In the genomic region with DNA sequence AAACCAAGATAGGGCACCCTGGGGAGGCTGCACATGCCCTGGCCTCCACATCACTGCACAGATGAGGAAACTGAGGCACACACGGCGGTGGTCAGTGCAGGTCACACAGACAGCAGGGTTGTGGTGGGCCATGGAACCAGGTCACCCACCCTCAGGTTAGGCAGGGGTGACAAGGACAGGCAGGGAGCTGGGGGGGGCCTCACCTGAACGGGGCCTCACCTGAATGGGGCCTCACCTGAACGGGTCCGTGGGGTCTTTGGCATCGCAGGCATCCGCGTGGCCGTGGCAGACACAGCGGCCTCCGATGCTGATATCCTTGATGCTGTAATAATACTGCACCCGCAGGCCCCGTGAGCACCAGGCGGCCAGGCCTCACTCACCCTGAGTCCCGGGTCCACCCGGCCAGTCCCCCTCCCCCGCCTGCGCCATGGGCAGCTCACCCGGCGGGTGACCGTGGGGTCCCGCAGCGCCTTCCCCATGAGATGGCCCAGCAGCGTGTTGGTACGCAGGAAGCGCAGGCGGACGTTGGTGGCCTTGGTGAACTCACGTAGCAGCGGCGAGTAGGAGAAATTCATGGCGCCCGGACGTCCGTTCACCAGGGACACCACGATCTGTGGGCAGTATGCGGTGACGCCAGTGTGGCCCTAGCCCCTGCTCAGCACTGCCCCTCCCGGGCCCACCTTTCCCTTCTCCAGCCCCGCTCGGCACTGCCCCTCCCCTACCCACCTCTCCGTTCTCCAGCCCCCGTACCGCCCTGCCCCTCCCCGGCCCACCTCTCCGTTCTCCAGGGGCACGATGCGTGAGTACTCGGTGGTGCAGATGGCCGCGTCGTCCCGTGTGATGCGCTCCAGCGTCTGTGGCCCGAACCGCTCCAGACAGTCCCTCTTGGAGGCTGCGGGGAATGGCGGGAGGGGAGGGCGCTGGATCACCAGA, we compare ENCODE assay signal across 12 cellular contexts. TPM values are rescaled to one million over a fixed set of nuclear protein-coding genes. Genes with fewer than 3 reads are reported as not detected.
DNase-seq lines count a peak whose midpoint lies in the region; ATAC-seq and TF ChIP-seq lines count a peak whose summit lies in the region.
"Had no signal": no experiment of that assay in that cellular context is flagged by ENCODE, and none has a peak within 500 bp of the region (broad histone marks: within the 10 kb centered on the region; RNA-seq: fewer than 3 reads in every experiment).

No MANE protein-coding gene starts in this region.

- CTCF ChIA-PET in RWPE1 (lab: Yijun Ruan, JAX), result interaction anchor here (0.6 to 4.7 kb wide), 9 partner anchors 8 to 50 kb away, joined by 3 to 35 read pairs (median 4); no protein-coding TSS in a partner anchor

- H3K27me3 ChIP-seq in muscle layer of colon (ENCODE audit: control insufficient read depth in 1 of 2, insufficient read depth in 2 of 2, low read length in 2 of 2), result no peaks in the 10 kb centered on the region
- no peaks in the 10 kb centered on the region for H3K27me3 ChIP-seq in upper lobe of right lung
- H3K27me3 ChIP-seq: brain microvascular endothelial cell had no signal

- H3K27ac Mint-ChIP-seq in glutamatergic neuron (ENCODE audit: unreplicated experiment), result no peak overlapping the region
- no peak overlapping the region for H3K27ac Mint-ChIP-seq in HFFc6
- H3K27ac Mint-ChIP-seq: memory B cell, natural killer cell had no signal

- H3K4me3 ChIP-seq in muscle layer of colon (ENCODE audit: low read depth in 1 of 2, low read length in 2 of 2), result no peak overlapping the region
- no peak overlapping the region for H3K4me3 ChIP-seq in upper lobe of right lung

- H3K27me3 Mint-ChIP-seq in glutamatergic neuron (ENCODE audit: unreplicated experiment), result peaks cover 17% of the 10 kb centered on the region
- peaks cover 4% of the 10 kb centered on the region; the same call in 1 of the 2 replicates for H3K27me3 Mint-ChIP-seq in HFFc6 (ENCODE audit: insufficient read depth)
- H3K27me3 Mint-ChIP-seq: memory B cell had no signal

- H3K4me1 ChIP-seq in muscle layer of colon (ENCODE audit: insufficient read depth, low read length), result peaks cover 38% of the 10 kb centered on the region
- H3K4me1 ChIP-seq in upper lobe of right lung, result peaks cover 33% of the 10 kb centered on the region

- POLR2A ChIA-PET in RWPE1 (lab: Yijun Ruan, JAX; ENCODE audit: low non-redundant PET), result interaction anchor here (1.3 to 4.9 kb wide), 3 partner anchors 14 to 31 kb away, joined by 3 to 41 read pairs (median 4); partner anchors contain the start of gene LAMA5

- in situ Hi-C loops in ACHN (cut with HindIII; ENCODE audit: low pct_ligation_motif_present, low pct_unique_long_range_greater_than_20kb, low sequenced_read_pairs), result no loop called here

- ATAC-seq in upper lobe of right lung, result no peak
- ATAC-seq: natural killer cell had no signal

- H3K4me3 Mint-ChIP-seq in glutamatergic neuron (ENCODE audit: unreplicated experiment) (no peak overlapping the region), HFFc6 (no peak overlapping the region)
- H3K4me3 Mint-ChIP-seq: memory B cell, natural killer cell had no signal

- H3K9ac ChIP-seq in muscle layer of colon (ENCODE audit: low read length), result no peak overlapping the region

- H3K27ac ChIP-seq in RWPE1 (peak overlapping the region; percentile 100), muscle layer of colon (ENCODE audit: low read depth, low read length) (peak overlapping the region; percentile 86), upper lobe of right lung (peak overlapping the region; percentile 11)
- H3K27ac ChIP-seq: brain microvascular endothelial cell had no signal

- H3K36me3 ChIP-seq in muscle layer of colon (ENCODE audit: insufficient read depth, low read length) (peaks cover 18% of the 10 kb centered on the region), upper lobe of right lung (peaks cover 11% of the 10 kb centered on the region)

- H3K9me3 Mint-ChIP-seq in glutamatergic neuron (ENCODE audit: unreplicated experiment) (peaks cover 16% of the 10 kb centered on the region), HFFc6 (peaks cover 11% of the 10 kb centered on the region)

- TF ChIP-seq CTCF in RWPE1 (conservative IDR thresholded peaks at IDR 0.05; ENCODE audit: low read depth), result no peak
- no peak for TF ChIP-seq CTCF in glutamatergic neuron (IDR thresholded peaks at IDR 0.05; ENCODE audit: partially characterized antibody, unreplicated experiment)
- no peak for TF ChIP-seq CTCF in upper lobe of right lung (IDR thresholded peaks at IDR 0.05)
- no peak for TF ChIP-seq CTCF in HFFc6 (IDR thresholded peaks at IDR 0.05)

- H3K4me1 Mint-ChIP-seq in glutamatergic neuron (ENCODE audit: low read depth, unreplicated experiment) (peaks cover 5% of the 10 kb centered on the region), HFFc6 (ENCODE audit: low read depth) (peaks cover 6% of the 10 kb centered on the region; the same call in 1 of the 2 replicates)
- H3K4me1 Mint-ChIP-seq: natural killer cell had no signal

- H3K9me3 ChIP-seq in muscle layer of colon (ENCODE audit: low read length) (no peaks in the 10 kb centered on the region), upper lobe of right lung (no peaks in the 10 kb centered on the region)

- DNase-seq in RWPE1 (ENCODE audit: low spot score) (no peak), glutamatergic neuron (peak; percentile 16), upper lobe of right lung (no peak), ACHN (no peak), HFFc6 (no peak), DMS153 treated with DMSO at 0.1 percent for 48 hours (lab: John Stamatoyannopoulos, UW; ENCODE audit: unreplicated experiment) (no peak)
- DNase-seq: activated CD4-positive, CD25-positive, alpha-beta regulatory T cell; brain microvascular endothelial cell; natural killer cell; NCI-H526 treated with DMSO at 0.1 percent for 48 hours had no signal

- intact Hi-C loops in upper lobe of right lung (cut with DNase I), result no loop called here

- H3K36me3 Mint-ChIP-seq in glutamatergic neuron (ENCODE audit: unreplicated experiment) (peaks cover 10% of the 10 kb centered on the region), HFFc6 (ENCODE audit: low read depth) (peaks cover 10% of the 10 kb centered on the region)
- H3K36me3 Mint-ChIP-seq: natural killer cell had no signal

RNA-seq across cellular contexts. Expression of gene LAMA5, which starts 15.4 kb away (rescaled TPM):
- total RNA-seq in glutamatergic neuron (ENCODE audit: unreplicated experiment) (724 TPM), upper lobe of right lung (279 TPM)
- 1 to 10 TPM; 1.2 to 2.4 (median 1.5) TPM for total RNA-seq in HFFc6 (2021; fragmentation: NEBNext Ultra II Directional; extraction: Animal tissue kit (Norgen Biotek cat#: 25700))

RNA-seq across cellular contexts. Expression of gene RPS21, which starts 35.2 kb away (rescaled TPM):
- total RNA-seq in glutamatergic neuron (ENCODE audit: unreplicated experiment), result 829 TPM
- 1,050 TPM for total RNA-seq in upper lobe of right lung
- total RNA-seq in HFFc6 (2021; fragmentation: NEBNext Ultra II Directional; extraction: Animal tissue kit (Norgen Biotek cat#: 25700)), result 1,000 to 10,000 TPM; 1,061 to 1,388 (median 1,229) TPM

RNA-seq across cellular contexts. Expression of gene ADRM1, which starts 48.9 kb away (rescaled TPM):
- total RNA-seq in glutamatergic neuron (ENCODE audit: unreplicated experiment) (74.8 TPM), upper lobe of right lung (73.4 TPM)
- 100 to 1,000 TPM; 126 to 133 (median 129) TPM for total RNA-seq in HFFc6 (2021; fragmentation: NEBNext Ultra II Directional; extraction: Animal tissue kit (Norgen Biotek cat#: 25700))

RNA-seq across cellular contexts. Expression of gene CABLES2, which starts 55.4 kb away (rescaled TPM):
- total RNA-seq in glutamatergic neuron (ENCODE audit: unreplicated experiment), result 25.3 TPM
- total RNA-seq in upper lobe of right lung, result 4.1 TPM
- total RNA-seq in HFFc6 (2021; fragmentation: NEBNext Ultra II Directional; extraction: Animal tissue kit (Norgen Biotek cat#: 25700)), result 1 to 10 TPM; 4.9 to 7.0 (median 6.6) TPM

Comparison
In these comparisons a context has a peak if more than half of its experiments do, and no peak if none do; other contexts are left out.
1. H3K27ac ChIP-seq: peak in every context shown above with its lines; median percentile 100 in RWPE1; 86 in muscle layer of colon; 11 in upper lobe of right lung.
2. RNA of gene LAMA5, which starts 15.4 kb away (total RNA-seq): 724 TPM in glutamatergic neuron (single experiment) and 279 TPM in upper lobe of right lung (single experiment); 1.2 to 2.4 TPM in HFFc6; every median in the first group is over 10 times any median in the second.